Comparison of ENCODE assay signal across 1 cellular context in the genomic region with DNA sequence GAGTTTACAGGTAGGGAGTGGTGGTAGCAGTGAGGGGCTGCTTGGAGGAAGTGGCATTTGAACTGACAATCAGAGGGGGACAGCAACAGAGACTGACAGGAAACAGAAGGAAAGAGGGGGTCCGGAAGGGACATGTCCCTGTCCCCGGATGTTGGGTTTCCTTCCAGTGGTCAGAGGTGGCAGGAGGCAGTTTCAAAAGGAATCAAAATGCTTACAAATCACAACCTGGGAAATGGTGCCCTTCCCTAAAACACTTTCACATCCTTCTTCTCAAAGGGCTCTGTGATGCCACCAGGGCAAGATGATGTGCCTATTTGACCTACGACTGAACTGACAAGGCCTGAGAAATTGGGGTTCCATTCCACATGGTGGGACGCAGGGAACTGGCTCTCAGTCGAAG.
A peak's percentile ranks its signal among the peaks of the same experiment; 100 is the strongest.
TF ChIP-seq lines count a peak whose summit lies in the region.

No MANE protein-coding gene starts in this region.

TF ChIP-seq in GM12878, 131 proteins besides CTCF, POLR2A, EP300 and RAD21 (continues in another document):
- peak; percentile 86 to 87 for TF ChIP-seq IKZF2 (IDR thresholded peaks at IDR 0.05)
- TF ChIP-seq EED (IDR thresholded peaks at IDR 0.05; ENCODE audit: low read depth), result peak; percentile 85
- peak; percentile 55 for TF ChIP-seq DPF2 (IDR thresholded peaks at IDR 0.05)
- TF ChIP-seq MEF2B (IDR thresholded peaks at IDR 0.05; ENCODE audit: partially characterized antibody, poor library complexity, severe bottlenecking), result no peak
- no peak; the same call in 1 of the 2 replicates for TF ChIP-seq SMARCA5 (IDR thresholded peaks at IDR 0.05)
- TF ChIP-seq, protein P1, sequence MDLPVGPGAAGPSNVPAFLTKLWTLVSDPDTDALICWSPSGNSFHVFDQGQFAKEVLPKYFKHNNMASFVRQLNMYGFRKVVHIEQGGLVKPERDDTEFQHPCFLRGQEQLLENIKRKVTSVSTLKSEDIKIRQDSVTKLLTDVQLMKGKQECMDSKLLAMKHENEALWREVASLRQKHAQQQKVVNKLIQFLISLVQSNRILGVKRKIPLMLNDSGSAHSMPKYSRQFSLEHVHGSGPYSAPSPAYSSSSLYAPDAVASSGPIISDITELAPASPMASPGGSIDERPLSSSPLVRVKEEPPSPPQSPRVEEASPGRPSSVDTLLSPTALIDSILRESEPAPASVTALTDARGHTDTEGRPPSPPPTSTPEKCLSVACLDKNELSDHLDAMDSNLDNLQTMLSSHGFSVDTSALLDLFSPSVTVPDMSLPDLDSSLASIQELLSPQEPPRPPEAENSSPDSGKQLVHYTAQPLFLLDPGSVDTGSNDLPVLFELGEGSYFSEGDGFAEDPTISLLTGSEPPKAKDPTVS (IDR thresholded peaks at IDR 0.05; ENCODE audit: low read depth, low read length), result no peak
- peak; percentile 53; the same call in 1 of the 2 replicates for TF ChIP-seq MTA3 (IDR thresholded peaks at IDR 0.05; ENCODE audit: borderline replicate concordance, low read length)
- TF ChIP-seq E4F1 (IDR thresholded peaks at IDR 0.05; ENCODE audit: borderline replicate concordance, partially characterized antibody), result no peak
- TF ChIP-seq NR2C1 (IDR thresholded peaks at IDR 0.05), result peak; percentile 19; the same call in 1 of the 2 replicates
- TF ChIP-seq CHD2 (IDR thresholded peaks at IDR 0.05; ENCODE audit: borderline replicate concordance, low read depth, low read length), result no peak
- peak in 1 of 2 experiments; percentile 93; a peak in 2 of 4 replicates for TF ChIP-seq ETV6 (conservative IDR thresholded peaks at IDR 0.05 in 1 of 2, IDR thresholded peaks at IDR 0.05 in 1 of 2; ENCODE audit: borderline replicate concordance in 1 of 2, low read depth in 1 of 2)
- no peak for TF ChIP-seq PAX8 (IDR thresholded peaks at IDR 0.05)
- peak; percentile 37; the same call in 1 of the 2 replicates for TF ChIP-seq NR2F1 (conservative IDR thresholded peaks at IDR 0.05)
- TF ChIP-seq POU2F2 (IDR thresholded peaks at IDR 0.05; ENCODE audit: borderline replicate concordance, low read depth, low read length), result no peak
- peak; percentile 35; the same call in 1 of the 2 replicates for TF ChIP-seq IRF4 (IDR thresholded peaks at IDR 0.05; ENCODE audit: low read depth, low read length)
- TF ChIP-seq RUNX3 (IDR thresholded peaks at IDR 0.05; ENCODE audit: low read length), result peak; percentile 73
- 0 out of 2 replicates have a peak, but pooled peaks have one; percentile 19 for TF ChIP-seq ATF7 (IDR thresholded peaks at IDR 0.05; ENCODE audit: low read depth)
- TF ChIP-seq, protein P2, sequence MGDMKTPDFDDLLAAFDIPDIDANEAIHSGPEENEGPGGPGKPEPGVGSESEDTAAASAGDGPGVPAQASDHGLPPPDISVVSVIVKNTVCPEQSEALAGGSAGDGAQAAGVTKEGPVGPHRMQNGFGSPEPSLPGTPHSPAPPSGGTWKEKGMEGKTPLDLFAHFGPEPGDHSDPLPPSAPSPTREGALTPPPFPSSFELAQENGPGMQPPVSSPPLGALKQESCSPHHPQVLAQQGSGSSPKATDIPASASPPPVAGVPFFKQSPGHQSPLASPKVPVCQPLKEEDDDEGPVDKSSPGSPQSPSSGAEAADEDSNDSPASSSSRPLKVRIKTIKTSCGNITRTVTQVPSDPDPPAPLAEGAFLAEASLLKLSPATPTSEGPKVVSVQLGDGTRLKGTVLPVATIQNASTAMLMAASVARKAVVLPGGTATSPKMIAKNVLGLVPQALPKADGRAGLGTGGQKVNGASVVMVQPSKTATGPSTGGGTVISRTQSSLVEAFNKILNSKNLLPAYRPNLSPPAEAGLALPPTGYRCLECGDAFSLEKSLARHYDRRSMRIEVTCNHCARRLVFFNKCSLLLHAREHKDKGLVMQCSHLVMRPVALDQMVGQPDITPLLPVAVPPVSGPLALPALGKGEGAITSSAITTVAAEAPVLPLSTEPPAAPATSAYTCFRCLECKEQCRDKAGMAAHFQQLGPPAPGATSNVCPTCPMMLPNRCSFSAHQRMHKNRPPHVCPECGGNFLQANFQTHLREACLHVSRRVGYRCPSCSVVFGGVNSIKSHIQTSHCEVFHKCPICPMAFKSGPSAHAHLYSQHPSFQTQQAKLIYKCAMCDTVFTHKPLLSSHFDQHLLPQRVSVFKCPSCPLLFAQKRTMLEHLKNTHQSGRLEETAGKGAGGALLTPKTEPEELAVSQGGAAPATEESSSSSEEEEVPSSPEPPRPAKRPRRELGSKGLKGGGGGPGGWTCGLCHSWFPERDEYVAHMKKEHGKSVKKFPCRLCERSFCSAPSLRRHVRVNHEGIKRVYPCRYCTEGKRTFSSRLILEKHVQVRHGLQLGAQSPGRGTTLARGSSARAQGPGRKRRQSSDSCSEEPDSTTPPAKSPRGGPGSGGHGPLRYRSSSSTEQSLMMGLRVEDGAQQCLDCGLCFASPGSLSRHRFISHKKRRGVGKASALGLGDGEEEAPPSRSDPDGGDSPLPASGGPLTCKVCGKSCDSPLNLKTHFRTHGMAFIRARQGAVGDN (IDR thresholded peaks at IDR 0.05), result peak; percentile 48
- TF ChIP-seq FOXM1 (IDR thresholded peaks at IDR 0.05; ENCODE audit: low read depth, low read length), result 0 out of 2 replicates have a peak, but pooled peaks have one; percentile 26
- TF ChIP-seq E2F8 (IDR thresholded peaks at IDR 0.05; ENCODE audit: low read depth, partially characterized antibody), result no peak
- TF ChIP-seq SPI1 (IDR thresholded peaks at IDR 0.05; ENCODE audit: borderline replicate concordance, insufficient read depth, low read depth, low read length), result peak; percentile 81
- TF ChIP-seq FOS (IDR thresholded peaks at IDR 0.05; ENCODE audit: borderline replicate concordance, extremely low read depth, insufficient read length), result no peak
- TF ChIP-seq CEBPB (IDR thresholded peaks at IDR 0.05; ENCODE audit: borderline replicate concordance in 1 of 2, low read depth in 2 of 2, low read length in 2 of 2), result no peak
- 0 out of 2 replicates have a peak, but pooled peaks have one; percentile 9 for TF ChIP-seq PAX5 (IDR thresholded peaks at IDR 0.05; ENCODE audit: borderline replicate concordance, low read depth, low read length)
- TF ChIP-seq, protein P3, sequence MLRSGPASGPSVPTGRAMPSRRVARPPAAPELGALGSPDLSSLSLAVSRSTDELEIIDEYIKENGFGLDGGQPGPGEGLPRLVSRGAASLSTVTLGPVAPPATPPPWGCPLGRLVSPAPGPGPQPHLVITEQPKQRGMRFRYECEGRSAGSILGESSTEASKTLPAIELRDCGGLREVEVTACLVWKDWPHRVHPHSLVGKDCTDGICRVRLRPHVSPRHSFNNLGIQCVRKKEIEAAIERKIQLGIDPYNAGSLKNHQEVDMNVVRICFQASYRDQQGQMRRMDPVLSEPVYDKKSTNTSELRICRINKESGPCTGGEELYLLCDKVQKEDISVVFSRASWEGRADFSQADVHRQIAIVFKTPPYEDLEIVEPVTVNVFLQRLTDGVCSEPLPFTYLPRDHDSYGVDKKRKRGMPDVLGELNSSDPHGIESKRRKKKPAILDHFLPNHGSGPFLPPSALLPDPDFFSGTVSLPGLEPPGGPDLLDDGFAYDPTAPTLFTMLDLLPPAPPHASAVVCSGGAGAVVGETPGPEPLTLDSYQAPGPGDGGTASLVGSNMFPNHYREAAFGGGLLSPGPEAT (IDR thresholded peaks at IDR 0.05; ENCODE audit: low read depth), result peak; percentile 44
- no peak for TF ChIP-seq ZSCAN29 (IDR thresholded peaks at IDR 0.05)
- peak; percentile 63; the same call in 1 of the 2 replicates for TF ChIP-seq MTA2 (IDR thresholded peaks at IDR 0.05; ENCODE audit: low read depth)
- 0 out of 2 replicates have a peak, but pooled peaks have one; percentile 39 for TF ChIP-seq NFIC (IDR thresholded peaks at IDR 0.05; ENCODE audit: low read depth, low read length)
- peak; percentile 32; the same call in 1 of the 2 replicates for TF ChIP-seq BCL11A (IDR thresholded peaks at IDR 0.05; ENCODE audit: low read depth, low read length)
- TF ChIP-seq, protein P4, sequence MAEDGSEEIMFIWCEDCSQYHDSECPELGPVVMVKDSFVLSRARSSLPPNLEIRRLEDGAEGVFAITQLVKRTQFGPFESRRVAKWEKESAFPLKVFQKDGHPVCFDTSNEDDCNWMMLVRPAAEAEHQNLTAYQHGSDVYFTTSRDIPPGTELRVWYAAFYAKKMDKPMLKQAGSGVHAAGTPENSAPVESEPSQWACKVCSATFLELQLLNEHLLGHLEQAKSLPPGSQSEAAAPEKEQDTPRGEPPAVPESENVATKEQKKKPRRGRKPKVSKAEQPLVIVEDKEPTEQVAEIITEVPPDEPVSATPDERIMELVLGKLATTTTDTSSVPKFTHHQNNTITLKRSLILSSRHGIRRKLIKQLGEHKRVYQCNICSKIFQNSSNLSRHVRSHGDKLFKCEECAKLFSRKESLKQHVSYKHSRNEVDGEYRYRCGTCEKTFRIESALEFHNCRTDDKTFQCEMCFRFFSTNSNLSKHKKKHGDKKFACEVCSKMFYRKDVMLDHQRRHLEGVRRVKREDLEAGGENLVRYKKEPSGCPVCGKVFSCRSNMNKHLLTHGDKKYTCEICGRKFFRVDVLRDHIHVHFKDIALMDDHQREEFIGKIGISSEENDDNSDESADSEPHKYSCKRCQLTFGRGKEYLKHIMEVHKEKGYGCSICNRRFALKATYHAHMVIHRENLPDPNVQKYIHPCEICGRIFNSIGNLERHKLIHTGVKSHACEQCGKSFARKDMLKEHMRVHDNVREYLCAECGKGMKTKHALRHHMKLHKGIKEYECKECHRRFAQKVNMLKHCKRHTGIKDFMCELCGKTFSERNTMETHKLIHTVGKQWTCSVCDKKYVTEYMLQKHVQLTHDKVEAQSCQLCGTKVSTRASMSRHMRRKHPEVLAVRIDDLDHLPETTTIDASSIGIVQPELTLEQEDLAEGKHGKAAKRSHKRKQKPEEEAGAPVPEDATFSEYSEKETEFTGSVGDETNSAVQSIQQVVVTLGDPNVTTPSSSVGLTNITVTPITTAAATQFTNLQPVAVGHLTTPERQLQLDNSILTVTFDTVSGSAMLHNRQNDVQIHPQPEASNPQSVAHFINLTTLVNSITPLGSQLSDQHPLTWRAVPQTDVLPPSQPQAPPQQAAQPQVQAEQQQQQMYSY (CRISPR knock-in tag; IDR thresholded peaks at IDR 0.05), result no peak
- no peak for TF ChIP-seq ATF2 (IDR thresholded peaks at IDR 0.05; ENCODE audit: low read length)
- TF ChIP-seq HCFC1 (IDR thresholded peaks at IDR 0.05; ENCODE audit: low read length), result no peak
